9 cellular contexts compared by ENCODE assay signal in the genomic region with DNA sequence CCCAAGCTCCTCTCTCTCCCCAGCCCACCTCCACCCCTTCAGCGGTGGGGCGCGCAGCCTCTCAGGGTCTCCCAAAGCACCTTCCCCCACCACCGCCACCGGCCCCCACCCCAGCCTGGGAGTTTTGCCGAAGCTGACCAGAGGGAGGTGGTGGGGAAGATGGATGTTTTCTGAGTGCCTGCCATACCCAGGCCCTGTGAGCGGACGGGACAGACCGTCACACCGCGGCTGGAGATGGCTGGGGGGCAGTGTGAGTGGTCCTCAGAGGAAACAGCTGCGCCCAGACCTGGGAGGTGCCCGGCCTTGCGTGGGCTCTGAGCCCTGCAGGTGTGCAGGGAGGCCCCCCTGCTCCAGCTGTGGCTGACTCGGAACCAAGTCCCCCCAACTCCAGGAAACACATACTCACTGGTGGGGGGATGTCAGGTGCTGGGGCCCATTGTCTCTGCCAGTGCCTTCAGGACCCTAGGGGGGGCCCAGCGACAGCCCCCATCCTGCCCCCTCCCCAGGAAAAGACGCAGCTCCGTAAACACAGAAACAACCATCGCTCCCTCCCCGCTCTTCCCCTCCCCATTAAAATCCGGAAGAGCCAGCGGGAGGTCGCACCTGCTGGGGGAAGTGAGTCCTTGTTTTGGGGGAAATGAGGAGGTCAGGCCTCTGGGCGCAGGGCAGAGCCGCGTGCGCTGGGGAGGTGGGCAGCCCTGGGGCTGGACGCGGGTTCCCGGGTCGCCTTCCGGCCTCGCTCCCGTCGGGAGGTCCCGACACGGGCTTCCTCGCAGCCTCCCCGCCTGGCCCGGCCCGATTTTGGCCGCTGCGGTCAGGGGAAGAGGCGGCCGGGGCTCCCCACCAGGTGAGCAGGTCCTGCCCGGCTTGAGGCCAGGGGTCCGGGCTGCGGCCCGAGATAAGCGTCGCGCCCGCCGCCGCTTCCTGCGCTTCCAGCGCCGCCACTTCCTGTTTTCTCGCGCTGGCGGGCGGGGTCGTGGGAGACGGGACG. TPM values are rescaled to one million over a fixed set of nuclear protein-coding genes. Genes with fewer than 3 reads are reported as not detected.
DNase-seq lines count a peak whose midpoint lies in the region; ATAC-seq, FAIRE-seq and TF ChIP-seq lines count a peak whose summit lies in the region.
"Had no signal": no experiment of that assay in that cellular context is flagged by ENCODE, and none has a peak within 500 bp of the region (broad histone marks: within the 10 kb centered on the region; RNA-seq: fewer than 3 reads in every experiment).

No MANE protein-coding gene starts in this region.

- no peaks in the 10 kb centered on the region for H3K36me3 Mint-ChIP-seq in CD14-positive monocyte
- no peaks in the 10 kb centered on the region for H3K36me3 Mint-ChIP-seq in astrocyte (ENCODE audit: low read depth, unreplicated experiment)

- H3K4me3 Mint-ChIP-seq in CD14-positive monocyte (peak overlapping the region; percentile 78 to 88), astrocyte (ENCODE audit: unreplicated experiment) (no peak overlapping the region)

- intact Hi-C loops in CD14-positive monocyte (cut with micrococcal nuclease), result no loop called here

- H3K4me1 ChIP-seq in astrocyte (ENCODE audit: insufficient read depth, low read length) (peaks cover 2% of the 10 kb centered on the region), mucosa of stomach (ENCODE audit: control insufficient read depth, insufficient read depth, low read length) (peaks cover 26% of the 10 kb centered on the region)

- H3K4me3 ChIP-seq in HL-60 (replicated peaks; ENCODE audit: insufficient read depth, low read length) (peak overlapping the region; percentile 51), astrocyte (ENCODE audit: insufficient read depth, low read depth, low read length) (no peak overlapping the region), mucosa of stomach (ENCODE audit: low read length) (no peak overlapping the region)

- no peak for DNase-seq in CD14-positive monocyte (ENCODE audit: low spot score)
- DNase-seq in HL-60 (ENCODE audit: low read depth in 1 of 2, low spot score in 1 of 2), result peak in 1 of 2 experiments; percentile 29
- no peak for DNase-seq in astrocyte (ENCODE audit: low read depth)
- no peak for DNase-seq in GOT3 (lab: John Stamatoyannopoulos, UW)
- no peak for DNase-seq in NAMALWA (ENCODE audit: low spot score)
- DNase-seq in HuH-7.5 (ENCODE audit: low spot score), result no peak

- H2AFZ ChIP-seq in astrocyte (ENCODE audit: low read depth, low read length), result no peak overlapping the region

- peaks cover 0 to 9% (median 2%) of the 10 kb centered on the region in 7 donors for H3K9me3 Mint-ChIP-seq in CD14-positive monocyte
- H3K9me3 Mint-ChIP-seq in astrocyte (ENCODE audit: unreplicated experiment), result no peaks in the 10 kb centered on the region

- peaks cover 13% of the 10 kb centered on the region for H4K20me1 ChIP-seq in astrocyte (ENCODE audit: insufficient read depth, low read length)

- H3K36me3 ChIP-seq in astrocyte (ENCODE audit: insufficient read depth, low read length), result no peaks in the 10 kb centered on the region
- H3K36me3 ChIP-seq in mucosa of stomach (ENCODE audit: control insufficient read depth, insufficient read depth, low read length), result no peaks in the 10 kb centered on the region

- H3K4me2 ChIP-seq in astrocyte (ENCODE audit: low read length), result peak overlapping the region; percentile 73

- H3K27ac ChIP-seq in HL-60 (replicated peaks) (peak overlapping the region; percentile 49), astrocyte (ENCODE audit: low read depth, low read length) (no peak overlapping the region)

- H3K4me1 Mint-ChIP-seq in CD14-positive monocyte, result peaks cover 21% of the 10 kb centered on the region
- peaks cover 9% of the 10 kb centered on the region for H3K4me1 Mint-ChIP-seq in astrocyte (ENCODE audit: low read depth, unreplicated experiment)

- ATAC-seq in HG03025 (IDR thresholded peaks at IDR 0.05; ENCODE audit: low FRiP score, unreplicated experiment), result no peak
- ATAC-seq: HCT116 had no signal

- H3K9me3 ChIP-seq in astrocyte (ENCODE audit: insufficient read depth, low read depth, low read length) (no peaks in the 10 kb centered on the region), mucosa of stomach (ENCODE audit: control insufficient read depth, low read length) (no peaks in the 10 kb centered on the region)

- peak overlapping the region in 1 of 7 donors; percentile 30 for H3K27ac Mint-ChIP-seq in CD14-positive monocyte
- H3K27ac Mint-ChIP-seq in astrocyte (ENCODE audit: unreplicated experiment), result no peak overlapping the region

- H3K9ac ChIP-seq in astrocyte (ENCODE audit: low read length) (no peak overlapping the region), mucosa of stomach (ENCODE audit: low read length) (peak overlapping the region; percentile 37)

- TF ChIP-seq CTCF in CD14-positive monocyte (IDR thresholded peaks at IDR 0.05) (no peak), HL-60 (IDR thresholded peaks at IDR 0.05; ENCODE audit: insufficient read depth, low read length) (no peak), astrocyte (IDR thresholded peaks at IDR 0.05; ENCODE audit: insufficient read depth, low read depth, low read length) (no peak)

- H3K27me3 Mint-ChIP-seq in CD14-positive monocyte (ENCODE audit: low read depth in 3 of 3), result peaks cover 71 to 92% (median 75%) of the 10 kb centered on the region in 3 donors
- peaks cover 41% of the 10 kb centered on the region for H3K27me3 Mint-ChIP-seq in astrocyte (ENCODE audit: low read depth, unreplicated experiment)

- FAIRE-seq in astrocyte (lab: Jason Lieb, UNC), result no peak

- H3K79me2 ChIP-seq in astrocyte (ENCODE audit: insufficient read depth, low read length), result no peaks in the 10 kb centered on the region

- H3K27me3 ChIP-seq in HL-60 (ENCODE audit: insufficient read depth, poor library complexity, severe bottlenecking) (peaks cover 9% of the 10 kb centered on the region), astrocyte (ENCODE audit: insufficient read depth, low read length) (peaks cover 51% of the 10 kb centered on the region), mucosa of stomach (ENCODE audit: control insufficient read depth, insufficient read depth, low read length) (peaks cover 72% of the 10 kb centered on the region)

RNA-seq across cellular contexts. Expression of a gene that starts 6.1 kb away (rescaled TPM):
- not detected for polyA plus RNA-seq in CD14-positive monocyte
- 0.75 and 0.99 TPM in 2 replicates for total RNA-seq in astrocyte

RNA-seq across cellular contexts. Expression of a gene that starts 7.4 kb away (rescaled TPM):
- polyA plus RNA-seq in CD14-positive monocyte, result not detected
- 0.52 and 0.60 TPM in 2 replicates for total RNA-seq in astrocyte

RNA-seq across cellular contexts. Expression of a gene that starts 20.9 kb away (rescaled TPM):
- polyA plus RNA-seq in CD14-positive monocyte, result 10 to 100 TPM; 15.7 to 16.0 TPM
- 52.4 and 53.1 TPM in 2 replicates for total RNA-seq in astrocyte

RNA-seq across cellular contexts. Expression of a gene that starts 37.2 kb away (rescaled TPM):
- polyA plus RNA-seq in CD14-positive monocyte, result 100 to 1,000 TPM; 244 to 280 TPM
- 15.7 and 18.3 TPM in 2 replicates for total RNA-seq in astrocyte

RNA-seq across cellular contexts. Expression of a gene that starts 37.8 kb away (rescaled TPM):
- polyA plus RNA-seq in CD14-positive monocyte, result 1 to 10 TPM; 7.0 to 8.8 TPM
- 2.8 and 3.6 TPM in 2 replicates for total RNA-seq in astrocyte
